In genomic region chr4:6582889-6583504, GRCh38 we compare ENCODE assay signal across 10 cellular contexts. TPM values are rescaled to one million over a fixed set of nuclear protein-coding genes. Genes with fewer than 3 reads are reported as not detected.
A peak's percentile ranks its signal among the peaks of the same experiment; 100 is the strongest.
DNase-seq lines count a peak whose midpoint lies in the region; ATAC-seq lines count a peak whose summit lies in the region.
"Had no signal": no experiment of that assay in that cellular context is flagged by ENCODE, and none has a peak within 500 bp of the region (broad histone marks: within the 10 kb centered on the region; RNA-seq: fewer than 3 reads in every experiment).

No MANE protein-coding gene starts in this region.

- H3K36me3 Mint-ChIP-seq in activated naive CD4-positive, alpha-beta T cell treated with anti-CD3 and anti-CD28 coated beads, Interleukin-2, amount 50 U/mL, for 72 hours: peaks cover 26 to 43% of the 10 kb centered on the region in 2 donors
- peaks cover 78 to 81% of the 10 kb centered on the region in 2 donors for H3K36me3 Mint-ChIP-seq in stimulated activated naive B cell treated with anti-CD40 and anti-IgM and Interleukin-4, amounts not matched to agents 10 μg/mL and 1 μg/mL and 100 μg/mL, for 72 hours
- peaks cover 79% of the 10 kb centered on the region for H3K36me3 Mint-ChIP-seq in activated T-cell treated with anti-CD3 and anti-CD28 coated beads, Interleukin-2, amount 50 U/mL, for 24 hours (ENCODE audit: low read depth)

- peak; percentile 71 to 84 for ATAC-seq in activated naive CD4-positive, alpha-beta T cell treated with anti-CD3 and anti-CD28 coated beads, Interleukin-2, amount 50 U/mL, for 72 hours
- peak; percentile 60 to 69 for ATAC-seq in stimulated activated naive B cell treated with anti-CD40 and anti-IgM and Interleukin-4, amounts not matched to agents 10 μg/mL and 1 μg/mL and 100 μg/mL, for 72 hours (replicated peaks)
- ATAC-seq in GM18873 (IDR thresholded peaks at IDR 0.05; ENCODE audit: low FRiP score, unreplicated experiment): no peak

- H3K4me3 Mint-ChIP-seq in stimulated activated naive B cell treated with anti-CD40 and anti-IgM and Interleukin-4, amounts not matched to agents 10 μg/mL and 1 μg/mL and 100 μg/mL, for 72 hours: no peak overlapping the region
- no peak overlapping the region for H3K4me3 Mint-ChIP-seq in activated T-cell treated with anti-CD3 and anti-CD28 coated beads, Interleukin-2, amount 50 U/mL, for 24 hours

- no peak for DNase-seq in activated naive CD4-positive, alpha-beta T cell treated with anti-CD3 and anti-CD28 coated beads, Interleukin-2, amount 50 U/mL, for 72 hours (ENCODE audit: low spot score in 2 of 2)
- no peak for DNase-seq in activated naive CD4-positive, alpha-beta T cell treated with anti-CD3 and anti-CD28 coated beads, Interleukin-2, amount 50 U/mL, for 16 hours
- DNase-seq in MV-4-11 (lab: John Stamatoyannopoulos, UW): peak; percentile 16
- peak; percentile 38 for DNase-seq in cerebellar cortex (ENCODE audit: low spot score)
- DNase-seq in stimulated activated naive B cell treated with anti-CD40 and anti-IgM and Interleukin-4, amounts not matched to agents 10 μg/mL and 1 μg/mL and 100 μg/mL, for 72 hours: no peak
- no peak for DNase-seq in SHP77 treated with DMSO at 0.1 percent for 48 hours (lab: John Stamatoyannopoulos, UW)
- DNase-seq in activated T-cell treated with anti-CD3 and anti-CD28 coated beads, Interleukin-2, amount 50 U/mL, for 24 hours: no peak
- DNase-seq: GDM1, MG63 had no signal

- no peak overlapping the region for H3K27ac Mint-ChIP-seq in activated naive CD4-positive, alpha-beta T cell treated with anti-CD3 and anti-CD28 coated beads, Interleukin-2, amount 50 U/mL, for 72 hours
- H3K27ac Mint-ChIP-seq in stimulated activated naive B cell treated with anti-CD40 and anti-IgM and Interleukin-4, amounts not matched to agents 10 μg/mL and 1 μg/mL and 100 μg/mL, for 72 hours: peak overlapping the region; percentile 14
- H3K27ac Mint-ChIP-seq in activated T-cell treated with anti-CD3 and anti-CD28 coated beads, Interleukin-2, amount 50 U/mL, for 24 hours: no peak overlapping the region

- H3K27me3 Mint-ChIP-seq in stimulated activated naive B cell treated with anti-CD40 and anti-IgM and Interleukin-4, amounts not matched to agents 10 μg/mL and 1 μg/mL and 100 μg/mL, for 72 hours: no peaks in the 10 kb centered on the region
- no peaks in the 10 kb centered on the region for H3K27me3 Mint-ChIP-seq in activated T-cell treated with anti-CD3 and anti-CD28 coated beads, Interleukin-2, amount 50 U/mL, for 24 hours

- peaks cover 2 to 5% of the 10 kb centered on the region in 2 donors for H3K4me1 Mint-ChIP-seq in stimulated activated naive B cell treated with anti-CD40 and anti-IgM and Interleukin-4, amounts not matched to agents 10 μg/mL and 1 μg/mL and 100 μg/mL, for 72 hours
- no peaks in the 10 kb centered on the region for H3K4me1 Mint-ChIP-seq in activated T-cell treated with anti-CD3 and anti-CD28 coated beads, Interleukin-2, amount 50 U/mL, for 24 hours (ENCODE audit: low read depth)

- peaks cover 0 to 4% of the 10 kb centered on the region in 2 donors for H3K9me3 Mint-ChIP-seq in activated naive CD4-positive, alpha-beta T cell treated with anti-CD3 and anti-CD28 coated beads, Interleukin-2, amount 50 U/mL, for 72 hours
- H3K9me3 Mint-ChIP-seq in stimulated activated naive B cell treated with anti-CD40 and anti-IgM and Interleukin-4, amounts not matched to agents 10 μg/mL and 1 μg/mL and 100 μg/mL, for 72 hours: peaks cover 10 to 12% of the 10 kb centered on the region in 2 donors
- peaks cover 3% of the 10 kb centered on the region for H3K9me3 Mint-ChIP-seq in activated T-cell treated with anti-CD3 and anti-CD28 coated beads, Interleukin-2, amount 50 U/mL, for 24 hours

RNA-seq across cellular contexts. Expression of gene MAN2B2, which starts 8.0 kb away (rescaled TPM):
- 10 to 100 TPM; 13.9 to 21.4 TPM for total RNA-seq in activated naive CD4-positive, alpha-beta T cell treated with anti-CD3 and anti-CD28 coated beads, Interleukin-2, amount 50 U/mL, for 72 hours

RNA-seq across cellular contexts. Expression of gene MRFAP1, which starts 57.5 kb away (rescaled TPM):
- total RNA-seq in activated naive CD4-positive, alpha-beta T cell treated with anti-CD3 and anti-CD28 coated beads, Interleukin-2, amount 50 U/mL, for 72 hours: 100 to 1,000 TPM in 1 of 2 donors, 10 to 100 TPM in 1; 72.7 to 114 TPM

Comparison
In these comparisons a context has a peak if more than half of its experiments do, and no peak if none do; other contexts are left out.
1. DNase-seq: peak in MV-4-11 (single experiment) and cerebellar cortex (single experiment); none in activated naive CD4-positive, alpha-beta T cell treated with anti-CD3 and anti-CD28 coated beads, Interleukin-2, amount 50 U/mL, for 72 hours (0 of 2), activated naive CD4-positive, alpha-beta T cell treated with anti-CD3 and anti-CD28 coated beads, Interleukin-2, amount 50 U/mL, for 16 hours (single experiment), stimulated activated naive B cell treated with anti-CD40 and anti-IgM and Interleukin-4, amounts not matched to agents 10 μg/mL and 1 μg/mL and 100 μg/mL, for 72 hours (single experiment), SHP77 treated with DMSO at 0.1 percent for 48 hours (single experiment) and activated T-cell treated with anti-CD3 and anti-CD28 coated beads, Interleukin-2, amount 50 U/mL, for 24 hours (single experiment).